Comparison of ENCODE assay signal across 18 cellular contexts in the genomic region with DNA sequence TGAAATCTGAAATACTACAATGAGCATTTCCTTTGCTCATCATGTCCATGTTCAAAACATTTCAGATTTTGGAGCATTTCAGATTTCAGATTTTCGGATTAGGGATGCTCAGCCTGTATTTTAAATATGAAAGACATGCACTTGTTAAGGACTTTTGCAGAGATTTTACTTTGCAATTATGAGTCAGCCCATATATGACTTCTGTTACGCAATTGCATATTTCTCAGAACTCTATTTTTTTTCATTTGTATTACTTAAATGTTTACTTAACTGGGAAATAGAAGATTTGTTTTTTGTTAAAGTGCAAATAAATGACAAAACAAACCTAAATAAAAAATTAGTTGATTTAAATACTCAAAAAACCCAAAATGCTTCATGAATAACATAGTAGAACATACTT.
DNase-seq lines count a peak whose midpoint lies in the region; FAIRE-seq and TF ChIP-seq lines count a peak whose summit lies in the region.
"Had no signal": no experiment of that assay in that cellular context is flagged by ENCODE, and none has a peak within 500 bp of the region (broad histone marks: within the 10 kb centered on the region; RNA-seq: fewer than 3 reads in every experiment).

No MANE protein-coding gene starts in this region.

- DNase-seq in CD1c-positive myeloid dendritic cell (ENCODE audit: extremely low spot score) (peak; percentile 26), LHCN-M2 (ENCODE audit: low read depth) (peak; percentile 31), bronchial epithelial cell (ENCODE audit: low read depth) (peak; percentile 79), fibroblast of villous mesenchyme (ENCODE audit: low read depth) (peak; percentile 66), C1 segment of cervical spinal cord (lab: John Stamatoyannopoulos, UW) (no peak), COLO829 (ENCODE audit: low spot score) (no peak)
- DNase-seq in activated CD4-positive, CD25-positive, alpha-beta regulatory T cell (lab: John Stamatoyannopoulos, UW), result no peak
- DNase-seq: cerebellar nuclear complex; DMS53; NCI-H2081; NCI-H446 treated with DMSO at 0.1 percent for 48 hours; nephron progenitor cell; right cardiac atrium; SHP77 treated with DMSO at 0.1 percent for 48 hours; stimulated activated naive CD8-positive, alpha-beta T cell treated with anti-CD3 and anti-CD28 coated beads, Interleukin-15, Interleukin-2, amounts not matched to agents 100 U/mL and 50 U/mL, for 24 hours had no signal

- TF ChIP-seq CTCF in bronchial epithelial cell (IDR thresholded peaks at IDR 0.05; ENCODE audit: insufficient read depth, low read length, severe bottlenecking), result no peak
- TF ChIP-seq CTCF in fibroblast of villous mesenchyme (IDR thresholded peaks at IDR 0.05; ENCODE audit: insufficient read depth, low read depth, low read length), result no peak

- H3K36me3 ChIP-seq in bronchial epithelial cell (ENCODE audit: control insufficient read depth, insufficient read depth, low read length), result no peaks in the 10 kb centered on the region
- H3K36me3 ChIP-seq: ascending aorta had no signal

- no peak overlapping the region for H3K4me3 ChIP-seq in bronchial epithelial cell (ENCODE audit: low read depth, low read length)
- no peak overlapping the region for H3K4me3 ChIP-seq in fibroblast of villous mesenchyme (ENCODE audit: low read depth, low read length)
- H3K4me3 ChIP-seq: ascending aorta had no signal

- FAIRE-seq in bronchial epithelial cell (lab: Jason Lieb, UNC), result no peak
- FAIRE-seq: HTR-8/SVneo, keratinocyte had no signal

- H3K27me3 ChIP-seq in bronchial epithelial cell (ENCODE audit: control insufficient read depth, insufficient read depth, low read length), result no peaks in the 10 kb centered on the region
- H3K27me3 ChIP-seq: ascending aorta had no signal

Comparison
In these comparisons a context has a peak if more than half of its experiments do, and no peak if none do; other contexts are left out.
1. DNase-seq: peak in CD1c-positive myeloid dendritic cell (single experiment), LHCN-M2 (single experiment), bronchial epithelial cell (single experiment) and fibroblast of villous mesenchyme (single experiment); none in C1 segment of cervical spinal cord (0 of 14), COLO829 (single experiment) and activated CD4-positive, CD25-positive, alpha-beta regulatory T cell (0 of 4).